23 cellular contexts compared by ENCODE assay signal in genomic region chr13:98954313-98954712, GRCh38. TPM values are rescaled to one million over a fixed set of nuclear protein-coding genes. Genes with fewer than 3 reads are reported as not detected.
DNase-seq lines count a peak whose midpoint lies in the region; ATAC-seq, FAIRE-seq and TF ChIP-seq lines count a peak whose summit lies in the region.
"Had no signal": no experiment of that assay in that cellular context is flagged by ENCODE, and none has a peak within 500 bp of the region (broad histone marks: within the 10 kb centered on the region; RNA-seq: fewer than 3 reads in every experiment).

No MANE protein-coding gene starts in this region.

- H2BK12ac ChIP-seq in H1 (ENCODE audit: low read depth, low read length) = no peak overlapping the region

- H3K23ac ChIP-seq in H1 (ENCODE audit: insufficient read length) = no peak overlapping the region

- TF ChIP-seq EP300 in H1 (IDR thresholded peaks at IDR 0.05; ENCODE audit: borderline replicate concordance in 1 of 2, low read depth in 2 of 2, low read length in 2 of 2) = peak in 1 of 2 experiments; percentile 58; a peak in 1 of 3 replicates

- FAIRE-seq in H1 (lab: Jason Lieb, UNC) = peak; percentile 81
- FAIRE-seq: G401.6, GM12892, HTR-8/SVneo had no signal

- H3K27me3 Mint-ChIP-seq in Caco-2 (ENCODE audit: insufficient read depth, unreplicated experiment) = no peaks in the 10 kb centered on the region
- H3K27me3 Mint-ChIP-seq in T-helper 17 cell = no peaks in the 10 kb centered on the region
- H3K27me3 Mint-ChIP-seq in neural progenitor cell (ENCODE audit: insufficient read depth, low read depth) = no peaks in the 10 kb centered on the region
- H3K27me3 Mint-ChIP-seq: CD4-positive, alpha-beta memory T cell; IgD-negative memory B cell had no signal

- WGBS in H1 (ENCODE audit: extremely low coverage in 1 of 2, insufficient coverage in 1 of 2, insufficient read length in 1 of 2, insufficient replicate concordance in 2 of 2, low coverage in 1 of 2, low lambda C conversion rate in 2 of 2, missing lambda C conversion rate in 1 of 2), 2 experiments = 50% methylated on average over 4 of the region's 4 CpGs; no CpG with 5 or more reads in 1 of the 2 experiments

- no peak overlapping the region for H2BK20ac ChIP-seq in H1 (ENCODE audit: low read length)

- H3K4me3 ChIP-seq in Caco-2 (ENCODE audit: low read depth, low read length) (no peak overlapping the region), H1 (ENCODE audit: extremely low read depth in 1 of 4, insufficient read depth in 2 of 4, low read depth in 3 of 4, low read length in 4 of 4) (no peak overlapping the region), neural progenitor cell (no peak overlapping the region), WERI-Rb-1 (ENCODE audit: low read depth, low read length) (no peak overlapping the region)
- H3K4me3 ChIP-seq: BLaER1 treated with 17β-estradiol and CSF1 and Interleukin-3, amounts not matched to agents 10 nM and 100 nM had no signal

- H3K9me3 Mint-ChIP-seq in Caco-2 (ENCODE audit: unreplicated experiment) (no peaks in the 10 kb centered on the region), neural progenitor cell (no peaks in the 10 kb centered on the region)
- H3K9me3 Mint-ChIP-seq: CD4-positive, alpha-beta memory T cell; IgD-negative memory B cell had no signal

- no peak for TF ChIP-seq POLR2A in H1 (IDR thresholded peaks at IDR 0.05; ENCODE audit: control extremely low read depth in 1 of 2, low read depth in 2 of 2, low read length in 2 of 2)

- POLR2A ChIA-PET in Caco-2 (lab: Charles Lee) (no interaction called here), H1 (lab: Charles Lee; ENCODE audit: partially characterized antibody) (interaction anchor here (1.0 kb wide), 1 partner anchor 11 kb away, joined by 3 read pairs; no protein-coding TSS in a partner anchor)

- H3K4me3 Mint-ChIP-seq in Caco-2 (ENCODE audit: unreplicated experiment) = no peak overlapping the region
- no peak overlapping the region for H3K4me3 Mint-ChIP-seq in T-helper 17 cell
- no peak overlapping the region for H3K4me3 Mint-ChIP-seq in neural progenitor cell
- H3K4me3 Mint-ChIP-seq: CD4-positive, alpha-beta memory T cell; IgD-negative memory B cell had no signal

- H3K27ac ChIP-seq in H1 (ENCODE audit: low read depth, low read length) (no peak overlapping the region), neural progenitor cell (no peak overlapping the region), WERI-Rb-1 (no peak overlapping the region)
- H3K27ac ChIP-seq: BLaER1 treated with 17β-estradiol and CSF1 and Interleukin-3, amounts not matched to agents 10 nM and 100 nM had no signal

- DNase-seq in Caco-2 (no peak), T-helper 17 cell (no peak), H1 (ENCODE audit: low read depth in 1 of 2, low spot score in 2 of 2) (peak in 1 of 2 experiments; percentile 47), neural progenitor cell (ENCODE audit: low spot score) (peak; percentile 12), WERI-Rb-1 (no peak), ureter (ENCODE audit: low spot score) (no peak)
- DNase-seq: 8988T; CD4-positive, alpha-beta memory T cell; HCEC 1CT; Kasumi-1; NCI-H1417; NCI-H1694 treated with DMSO at 0.1 percent for 48 hours; NCI-H446; NCI-H526 treated with DMSO at 0.1 percent for 48 hours; PC-3; Right ventricle myocardium superior had no signal

- H3K27me3 ChIP-seq in Caco-2 (replicated peaks; ENCODE audit: control insufficient read depth, insufficient read depth, low read length) = no peaks in the 10 kb centered on the region
- H3K27me3 ChIP-seq in H1 (replicated peaks in 1 of 4; ENCODE audit: control insufficient read depth in 3 of 4, extremely low read depth in 1 of 4, insufficient read depth in 3 of 4, low read length in 3 of 4) = no peaks in the 10 kb centered on the region
- H3K27me3 ChIP-seq in neural progenitor cell = no peaks in the 10 kb centered on the region
- H3K27me3 ChIP-seq in WERI-Rb-1 (ENCODE audit: insufficient read depth, low read depth, severe bottlenecking) = no peaks in the 10 kb centered on the region
- H3K27me3 ChIP-seq: BLaER1 treated with 17β-estradiol and CSF1 and Interleukin-3, amounts not matched to agents 10 nM and 100 nM had no signal

- H2AFZ ChIP-seq in H1 (ENCODE audit: low read length) (peak overlapping the region; percentile 6; the same call in 1 of the 2 replicates), neural progenitor cell (replicated peaks) (no peak overlapping the region)

- no peak overlapping the region for H2BK120ac ChIP-seq in H1 (replicated peaks; ENCODE audit: low read depth, low read length)

- H3K9ac ChIP-seq in H1 (replicated peaks in 1 of 4; ENCODE audit: extremely low read depth in 1 of 4, low read depth in 3 of 4, low read length in 3 of 4) (no peak overlapping the region), neural progenitor cell (no peak overlapping the region)
- H3K9ac ChIP-seq: BLaER1 treated with 17β-estradiol and CSF1 and Interleukin-3, amounts not matched to agents 10 nM and 100 nM had no signal

- ATAC-seq in T-helper 17 cell (no peak), HG02642 (IDR thresholded peaks at IDR 0.05; ENCODE audit: poor library complexity, unreplicated experiment) (no peak), GM18520 (IDR thresholded peaks at IDR 0.05; ENCODE audit: unreplicated experiment) (no peak)
- ATAC-seq: PC-3 had no signal

- 0 out of 4 replicates have a peak overlapping the region, but pooled peaks of 1 of the 2 experiments have one; percentile 2 for H3K4me2 ChIP-seq in H1 (ENCODE audit: insufficient read depth in 1 of 2, low read depth in 2 of 2, low read length in 2 of 2)
- H3K4me2 ChIP-seq in neural progenitor cell = no peak overlapping the region
- H3K4me2 ChIP-seq: BLaER1 treated with 17β-estradiol and CSF1 and Interleukin-3, amounts not matched to agents 10 nM and 100 nM had no signal

- H3K9me3 ChIP-seq in Caco-2 (no peaks in the 10 kb centered on the region), T-helper 17 cell (ENCODE audit: control insufficient read depth, low read length, poor library complexity, severe bottlenecking) (no peaks in the 10 kb centered on the region), H1 (ENCODE audit: insufficient read depth in 2 of 2, low read depth in 1 of 2, low read length in 1 of 2) (no peaks in the 10 kb centered on the region), neural progenitor cell (ENCODE audit: low read depth) (no peaks in the 10 kb centered on the region), WERI-Rb-1 (ENCODE audit: severe bottlenecking) (no peaks in the 10 kb centered on the region)
- H3K9me3 ChIP-seq: BLaER1 treated with 17β-estradiol and CSF1 and Interleukin-3, amounts not matched to agents 10 nM and 100 nM had no signal

- H3K27ac Mint-ChIP-seq in Caco-2 (ENCODE audit: unreplicated experiment) (peak overlapping the region; percentile 17), T-helper 17 cell (peak overlapping the region; percentile 41), neural progenitor cell (no peak overlapping the region)
- H3K27ac Mint-ChIP-seq: IgD-negative memory B cell had no signal

- no peak overlapping the region for H3K18ac ChIP-seq in H1 (ENCODE audit: extremely low read depth, low read length)

- intact Hi-C loops in Caco-2 (cut with micrococcal nuclease; ENCODE audit: unreplicated experiment) = loop anchor here (2.0 kb wide), 1 partner anchor 18 kb away; no protein-coding TSS in a partner anchor

- no peaks in the 10 kb centered on the region for H3K79me1 ChIP-seq in H1 (ENCODE audit: low read depth, low read length)

- no peak overlapping the region for H2BK5ac ChIP-seq in H1 (ENCODE audit: low read depth, low read length)

- BruUV-seq in Caco-2 (replicated peaks; lab: Mats Ljungman, UMichigan) = no TSS peak

- no peak overlapping the region for H3K56ac ChIP-seq in H1 (replicated peaks; ENCODE audit: insufficient read length, low read depth, low read length)

- H2BK15ac ChIP-seq in H1 (ENCODE audit: low read length) = no peak overlapping the region

- H4K5ac ChIP-seq in H1 (ENCODE audit: insufficient read length, low read depth, low read length) = no peak overlapping the region

- H3F3A ChIP-seq in neural progenitor cell (ENCODE audit: low read depth) = peaks cover 8% of the 10 kb centered on the region

- peaks cover 21% of the 10 kb centered on the region for H3K4me1 ChIP-seq in Caco-2
- peaks cover 0 to 7% (median 3%) of the 10 kb centered on the region in 4 experiments; a peak in 4 of 7 replicates for H3K4me1 ChIP-seq in H1 (replicated peaks in 1 of 4; ENCODE audit: control insufficient read depth in 3 of 4, insufficient read depth in 4 of 4, low read length in 3 of 4)
- peaks cover 6% of the 10 kb centered on the region for H3K4me1 ChIP-seq in neural progenitor cell
- H3K4me1 ChIP-seq: BLaER1 treated with 17β-estradiol and CSF1 and Interleukin-3, amounts not matched to agents 10 nM and 100 nM had no signal

- H2AK5ac ChIP-seq in H1 (ENCODE audit: low read depth, low read length) = no peak overlapping the region

- TF ChIP-seq RAD21 in H1 (IDR thresholded peaks at IDR 0.05 in 1 of 2, conservative IDR thresholded peaks at IDR 0.05 in 1 of 2; ENCODE audit: low read depth in 2 of 2, low read length in 2 of 2) = no peak; a peak in 1 of 4 replicates

- H3K23me2 ChIP-seq in H1 (ENCODE audit: low read depth, low read length) = no peaks in the 10 kb centered on the region

- no peaks in the 10 kb centered on the region for H3K79me2 ChIP-seq in H1 (ENCODE audit: control insufficient read depth in 1 of 2, insufficient read depth in 2 of 2, low read length in 2 of 2)
- no peaks in the 10 kb centered on the region for H3K79me2 ChIP-seq in neural progenitor cell (ENCODE audit: low read depth)

- H4K20me1 ChIP-seq in H1 (replicated peaks in 1 of 2; ENCODE audit: control insufficient read depth in 1 of 2, insufficient read depth in 2 of 2, low read length in 2 of 2) = no peaks in the 10 kb centered on the region
- no peaks in the 10 kb centered on the region for H4K20me1 ChIP-seq in neural progenitor cell (ENCODE audit: low read depth)

- H3K36me3 Mint-ChIP-seq in Caco-2 (ENCODE audit: insufficient read depth, unreplicated experiment) (peaks cover 62% of the 10 kb centered on the region), T-helper 17 cell (ENCODE audit: low read depth) (peaks cover 4% of the 10 kb centered on the region), neural progenitor cell (no peaks in the 10 kb centered on the region)

- peaks cover 31% of the 10 kb centered on the region for H3K4me1 Mint-ChIP-seq in Caco-2 (ENCODE audit: low read depth, unreplicated experiment)
- peaks cover 15% of the 10 kb centered on the region for H3K4me1 Mint-ChIP-seq in T-helper 17 cell
- peaks cover 8% of the 10 kb centered on the region for H3K4me1 Mint-ChIP-seq in neural progenitor cell
- H3K4me1 Mint-ChIP-seq: IgD-negative memory B cell had no signal

- H3K36me3 ChIP-seq in Caco-2 (ENCODE audit: control insufficient read depth, insufficient read depth, low read length) (no peaks in the 10 kb centered on the region), H1 (ENCODE audit: control insufficient read depth in 2 of 4, insufficient read depth in 4 of 4, low read length in 3 of 4) (no peaks in the 10 kb centered on the region), neural progenitor cell (no peaks in the 10 kb centered on the region), WERI-Rb-1 (no peaks in the 10 kb centered on the region)
- H3K36me3 ChIP-seq: BLaER1 treated with 17β-estradiol and CSF1 and Interleukin-3, amounts not matched to agents 10 nM and 100 nM had no signal

- no peak overlapping the region for H4K91ac ChIP-seq in H1 (replicated peaks; ENCODE audit: insufficient read length, low read length)

- H3K4ac ChIP-seq in H1 (replicated peaks; ENCODE audit: insufficient read length, low read depth, low read length) = no peak overlapping the region

- CTCF ChIA-PET in Caco-2 (lab: Charles Lee) (no interaction called here), H1 (lab: Charles Lee; ENCODE audit: partially characterized antibody) (interaction anchor here (0.8 to 1.9 kb wide), 6 partner anchors 9 to 23 kb away, joined by 3 to 5 read pairs (median 3); partner anchors contain the start of gene DOCK9)

- H4K8ac ChIP-seq in H1 (ENCODE audit: extremely low read depth, insufficient read depth, low read length) = no peak overlapping the region

- H3K14ac ChIP-seq in H1 (ENCODE audit: insufficient read length) = no peak overlapping the region

- TF ChIP-seq CTCF in Caco-2 (IDR thresholded peaks at IDR 0.05; ENCODE audit: insufficient read depth in 1 of 2, low read depth in 1 of 2, low read length in 1 of 2, severe bottlenecking in 1 of 2, unreplicated experiment in 1 of 2) = no peak
- no peak for TF ChIP-seq CTCF in H1 (IDR thresholded peaks at IDR 0.05; ENCODE audit: control extremely low read depth in 1 of 3, insufficient read depth in 1 of 3, low read depth in 1 of 3, low read length in 3 of 3)
- no peak for TF ChIP-seq CTCF in neural progenitor cell (IDR thresholded peaks at IDR 0.05)
- TF ChIP-seq CTCF in WERI-Rb-1 (IDR thresholded peaks at IDR 0.05; ENCODE audit: low read depth, low read length) = no peak

RNA-seq across cellular contexts. Expression of gene DOCK9, which starts 23.6 kb away (rescaled TPM):
- 219 and 260 TPM in 2 replicates for total RNA-seq in Caco-2 (2022)
- 100 to 1,000 TPM in 1 of 2 donors, 10 to 100 TPM in 1; 95.2 to 119 TPM for total RNA-seq in T-helper 17 cell
- total RNA-seq in H1 (2021; fragmentation: NEBNext Ultra II Directional; extraction: Animal tissue kit (Norgen Biotek cat#: 25700)) = 31.5 and 35.4 TPM in 2 replicates
- 18.7 and 21.6 TPM in 2 replicates for polyA plus RNA-seq in H1 (2011; rRNA removed)
- polyA plus RNA-seq in H1 (2011; cell fraction: cytosol; rRNA removed) = 24.3 TPM
- polyA plus RNA-seq in H1 (2011; cell fraction: nucleus; rRNA removed) = 23.9 TPM
- 26.9 to 34.3 TPM (median 27.8 TPM) in 4 replicates for polyA plus RNA-seq in H1 (2012, experiment 1 of 2)
- polyA plus RNA-seq in H1 (2012, experiment 2 of 2) = 1.2 TPM
- 14.1 TPM for polyA plus RNA-seq in H1 (2013, experiment 1 of 2)
- polyA plus RNA-seq in H1 (2013, experiment 2 of 2) = 13.7 TPM
- 43.4 and 72.7 TPM in 2 replicates for polyA minus RNA-seq in H1 (2011; rRNA and poly(A)+ RNA removed)
- 24.7 TPM for polyA minus RNA-seq in H1 (2011; cell fraction: cytosol; rRNA and poly(A)+ RNA removed)
- polyA minus RNA-seq in H1 (2011; cell fraction: nucleus; rRNA and poly(A)+ RNA removed) = 64.1 TPM
- total RNA-seq in neural progenitor cell (ENCODE audit: low replicate concordance) = 16.6 and 20.3 TPM in 2 replicates
- total RNA-seq in ureter = 108 TPM
